In the genomic region with DNA sequence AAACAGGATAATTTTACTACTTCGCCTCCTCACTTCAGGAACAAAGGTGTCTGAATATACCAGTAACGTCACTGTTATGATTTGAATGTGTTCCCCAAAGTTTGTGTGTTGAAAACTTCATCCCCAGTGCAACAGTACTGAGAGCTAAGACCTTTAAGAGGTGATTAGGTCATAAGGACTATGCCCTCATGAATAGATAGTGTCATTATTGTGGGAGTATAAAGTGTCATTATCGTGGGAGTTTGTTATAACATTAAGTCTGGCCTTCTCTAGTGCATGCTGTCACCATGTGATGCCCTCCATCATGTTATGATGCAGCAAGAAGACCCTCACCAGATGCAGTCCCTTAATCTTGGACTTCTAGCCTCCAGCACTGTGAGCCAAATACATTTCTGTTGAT, we compare ENCODE assay signal across 10 cellular contexts.
"Had no signal": no experiment of that assay in that cellular context is flagged by ENCODE, and none has a peak within 500 bp of the region (broad histone marks: within the 10 kb centered on the region; RNA-seq: fewer than 3 reads in every experiment).

No MANE protein-coding gene starts in this region.

- H3K9me3 ChIP-seq: ovary, tibial nerve had no signal

- H3K27me3 ChIP-seq: ovary, tibial nerve had no signal

- H3K4me3 ChIP-seq: cardiac muscle cell, dorsolateral prefrontal cortex, ovary, tibial nerve had no signal

- H3K36me3 ChIP-seq: cardiac muscle cell, ovary, tibial nerve had no signal

- H3K27ac ChIP-seq: cardiac muscle cell, ovary had no signal

- DNase-seq: activated CD4-positive, CD25-positive, alpha-beta regulatory T cell treated with anti-CD3 and anti-CD28 coated beads, Interleukin-2, amount 50 U/mL, for 72 hours; activated naive CD4-positive, alpha-beta T cell treated with Interleukin-2 at 50 U/mL for 16 hours; islet precursor cell; ovary; stimulated activated CD4-positive, alpha-beta T cell treated with anti-CD3 and anti-CD28 coated beads, Interleukin-15, amount 100 ng/mL, for 24 hours; stimulated activated CD4-positive, alpha-beta T cell treated with anti-CD3 and anti-CD28 coated beads, Interleukin-4, amount 100 ng/mL, for 1 hour; stimulated activated naive CD4-positive, alpha-beta T cell had no signal
